ENCODE assay signal across 9 cellular contexts in the genomic region with DNA sequence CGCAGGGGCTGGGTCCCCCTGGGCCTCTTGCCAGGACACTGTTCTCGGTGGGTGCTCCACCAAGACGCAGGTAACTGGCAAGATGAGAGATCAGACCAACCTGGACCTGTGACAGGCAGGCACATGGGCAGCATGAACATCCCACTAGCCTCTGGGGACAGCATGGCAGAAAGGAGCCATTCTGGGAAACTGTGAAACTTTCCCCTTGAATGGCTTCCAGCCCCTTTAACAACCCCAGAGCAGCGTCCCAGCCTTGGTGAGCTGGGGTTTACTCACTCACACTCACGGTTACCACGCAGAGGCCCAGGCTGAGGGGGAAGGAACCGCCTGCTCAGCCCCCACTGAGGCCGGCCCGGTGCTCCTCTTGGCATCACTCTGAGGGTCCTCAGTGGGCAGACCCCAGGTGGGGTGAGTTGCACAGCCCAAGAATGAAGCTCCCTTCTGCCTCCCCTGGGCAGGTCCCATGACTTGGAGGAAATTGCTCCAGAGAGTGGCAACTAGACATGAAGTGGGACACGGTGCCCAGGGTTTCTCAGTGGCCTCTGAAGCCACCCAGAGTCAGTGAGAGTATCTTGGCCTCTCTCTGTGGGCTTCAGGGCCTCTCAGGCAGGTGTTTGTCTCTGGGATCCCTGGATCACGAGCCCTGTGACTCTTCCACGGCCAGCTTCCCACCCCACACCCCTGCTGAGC.
A peak's percentile ranks its signal among the peaks of the same experiment; 100 is the strongest.
DNase-seq lines count a peak whose midpoint lies in the region; ATAC-seq lines count a peak whose summit lies in the region.
"Had no signal": no experiment of that assay in that cellular context is flagged by ENCODE, and none has a peak within 500 bp of the region (broad histone marks: within the 10 kb centered on the region; RNA-seq: fewer than 3 reads in every experiment).

No MANE protein-coding gene starts in this region.

- DNase-seq in activated CD8-positive, alpha-beta memory T cell treated with anti-CD3 and anti-CD28 coated beads, Interleukin-2, amount 50 U/mL, for 48 hours = peak; percentile 76
- no peak for DNase-seq in activated CD8-positive, alpha-beta memory T cell treated with anti-CD3 and anti-CD28 coated beads, Interleukin-2, amount 50 U/mL, for 4 hours
- DNase-seq in RPMI8226 = peak; percentile 75
- DNase-seq in NCI-H1092 treated with DMSO at 0.1 percent for 48 hours (lab: John Stamatoyannopoulos, UW) = no peak
- no peak for DNase-seq in NCI-H187 (lab: John Stamatoyannopoulos, UW)
- no peak for DNase-seq in NCI-H1092 (lab: John Stamatoyannopoulos, UW)
- DNase-seq: effector memory CD4-positive, alpha-beta T cell had no signal

- H3K27ac Mint-ChIP-seq in stimulated activated memory B cell treated with anti-CD40 and anti-IgM and Interleukin-4, amounts not matched to agents 10 μg/mL and 1 μg/mL and 100 μg/mL, for 72 hours = peak overlapping the region; percentile 95

- peak; percentile 36 for ATAC-seq in HG02870 (IDR thresholded peaks at IDR 0.05; ENCODE audit: unreplicated experiment)
- ATAC-seq in stimulated activated memory B cell treated with anti-CD40 and anti-IgM and Interleukin-4, amounts not matched to agents 10 μg/mL and 1 μg/mL and 100 μg/mL, for 72 hours = peak; percentile 70

- peaks cover 21% of the 10 kb centered on the region for H3K36me3 Mint-ChIP-seq in stimulated activated memory B cell treated with anti-CD40 and anti-IgM and Interleukin-4, amounts not matched to agents 10 μg/mL and 1 μg/mL and 100 μg/mL, for 72 hours

- H3K4me1 Mint-ChIP-seq in stimulated activated memory B cell treated with anti-CD40 and anti-IgM and Interleukin-4, amounts not matched to agents 10 μg/mL and 1 μg/mL and 100 μg/mL, for 72 hours = peaks cover 70% of the 10 kb centered on the region

- H3K4me3 Mint-ChIP-seq in stimulated activated memory B cell treated with anti-CD40 and anti-IgM and Interleukin-4, amounts not matched to agents 10 μg/mL and 1 μg/mL and 100 μg/mL, for 72 hours = peak overlapping the region; percentile 50

- no peaks in the 10 kb centered on the region for H3K27me3 Mint-ChIP-seq in stimulated activated memory B cell treated with anti-CD40 and anti-IgM and Interleukin-4, amounts not matched to agents 10 μg/mL and 1 μg/mL and 100 μg/mL, for 72 hours

- H3K9me3 Mint-ChIP-seq in stimulated activated memory B cell treated with anti-CD40 and anti-IgM and Interleukin-4, amounts not matched to agents 10 μg/mL and 1 μg/mL and 100 μg/mL, for 72 hours = no peaks in the 10 kb centered on the region

Comparison
In these comparisons a context has a peak if more than half of its experiments do, and no peak if none do; other contexts are left out.
1. DNase-seq: peak in activated CD8-positive, alpha-beta memory T cell treated with anti-CD3 and anti-CD28 coated beads, Interleukin-2, amount 50 U/mL, for 48 hours (single experiment) and RPMI8226 (single experiment); none in activated CD8-positive, alpha-beta memory T cell treated with anti-CD3 and anti-CD28 coated beads, Interleukin-2, amount 50 U/mL, for 4 hours (single experiment), NCI-H1092 treated with DMSO at 0.1 percent for 48 hours (single experiment), NCI-H187 (0 of 2) and NCI-H1092 (single experiment).